In the genomic region with DNA sequence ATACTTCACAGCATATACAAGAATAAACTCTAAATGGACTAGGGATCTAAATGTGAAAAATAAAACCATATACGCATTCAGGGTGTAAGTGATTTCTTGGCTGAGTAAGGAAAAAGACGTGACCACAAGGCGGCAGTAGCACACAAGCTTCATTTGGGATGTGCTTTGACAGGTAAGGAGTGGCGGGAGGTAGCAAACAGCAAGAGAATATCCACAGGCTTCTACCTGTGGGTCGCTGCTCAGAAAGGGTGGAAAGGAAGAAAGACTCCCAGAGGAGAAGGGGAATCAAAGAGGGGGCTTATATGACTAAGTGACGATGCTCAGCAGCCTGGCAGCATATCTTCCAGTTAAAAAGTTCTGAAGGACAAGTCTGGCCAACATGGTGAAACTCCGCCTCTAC, we compare ENCODE assay signal across 8 cellular contexts. TPM values are rescaled to one million over a fixed set of nuclear protein-coding genes. Genes with fewer than 3 reads are reported as not detected.
A peak's percentile ranks its signal among the peaks of the same experiment; 100 is the strongest.
DNase-seq lines count a peak whose midpoint lies in the region; ATAC-seq and TF ChIP-seq lines count a peak whose summit lies in the region.

No MANE protein-coding gene starts in this region.

- H3K36me3 ChIP-seq in DND-41 (ENCODE audit: insufficient read depth, low read length) (peaks cover 8% of the 10 kb centered on the region), cardiac muscle cell (no peaks in the 10 kb centered on the region)

- peak; percentile 80 for DNase-seq in DND-41
- peak; percentile 87 for DNase-seq in NAMALWA (ENCODE audit: low spot score)
- DNase-seq in SKM-1 (lab: John Stamatoyannopoulos, UW; ENCODE audit: unreplicated experiment), result peak; percentile 36
- DNase-seq in activated naive CD4-positive, alpha-beta T cell treated with anti-CD3 and anti-CD28 coated beads, Interleukin-2, amount 50 U/mL, for 16 hours, result peak; percentile 78
- DNase-seq in cardiac muscle cell (ENCODE audit: low read depth in 1 of 2, low spot score in 1 of 2), result peak; percentile 75
- peak; percentile 19 for DNase-seq in pulmonary artery endothelial cell (ENCODE audit: low read depth, low spot score)

- H3K27me3 ChIP-seq in DND-41 (ENCODE audit: insufficient read depth, low read length, poor library complexity), result no peaks in the 10 kb centered on the region
- H3K27me3 ChIP-seq in cardiac muscle cell, result no peaks in the 10 kb centered on the region

- H3K4me1 ChIP-seq in DND-41 (ENCODE audit: insufficient read depth, low read length) (peaks cover 28% of the 10 kb centered on the region), cardiac muscle cell (ENCODE audit: low read depth) (peaks cover 8% of the 10 kb centered on the region)

- no peak overlapping the region for H3K4me3 ChIP-seq in DND-41 (ENCODE audit: low read depth in 1 of 2, low read length in 2 of 2)
- H3K4me3 ChIP-seq in cardiac muscle cell, result no peak overlapping the region

- H3K9me3 ChIP-seq in DND-41 (ENCODE audit: insufficient read depth, low read length, severe bottlenecking) (no peaks in the 10 kb centered on the region), cardiac muscle cell (ENCODE audit: low read depth) (no peaks in the 10 kb centered on the region)

- H3K4me2 ChIP-seq in DND-41 (ENCODE audit: insufficient read depth, low read length), result no peak overlapping the region

- no peak overlapping the region for H2AFZ ChIP-seq in DND-41 (ENCODE audit: low read depth, low read length)

- peaks cover 28% of the 10 kb centered on the region for H3K79me2 ChIP-seq in DND-41 (ENCODE audit: insufficient read depth, low read length)

- H3K27ac ChIP-seq in DND-41 (ENCODE audit: low read length) (no peak overlapping the region), cardiac muscle cell (no peak overlapping the region)

- H3K9ac ChIP-seq in DND-41 (ENCODE audit: low read depth, low read length), result no peak overlapping the region

- ATAC-seq in DND-41 (ENCODE audit: insufficient read depth, low read depth), result peak; percentile 64
- ATAC-seq in GM21526 (IDR thresholded peaks at IDR 0.05; ENCODE audit: low FRiP score, unreplicated experiment), result no peak
- ATAC-seq in HG02973 (IDR thresholded peaks at IDR 0.05; ENCODE audit: unreplicated experiment), result no peak

- TF ChIP-seq CTCF in DND-41 (IDR thresholded peaks at IDR 0.05; ENCODE audit: borderline replicate concordance, extremely low read depth, low read length, poor library complexity, severe bottlenecking), result peak; percentile 81
- TF ChIP-seq CTCF in cardiac muscle cell (IDR thresholded peaks at IDR 0.05; ENCODE audit: low read depth, low read length), result peak; percentile 74

- peaks cover 9% of the 10 kb centered on the region for H4K20me1 ChIP-seq in DND-41 (ENCODE audit: insufficient read depth, low read length)

RNA-seq across cellular contexts. Expression of gene ZNF121, which starts 2.5 kb away (rescaled TPM):
- 22.5 and 42.0 TPM in 2 replicates for total RNA-seq in cardiac muscle cell
- polyA plus RNA-seq in cardiac muscle cell, result 5.9 and 11.0 TPM in 2 replicates
- 35.5 and 47.3 TPM in 2 replicates for total RNA-seq in pulmonary artery endothelial cell

RNA-seq across cellular contexts. Expression of gene ZNF561, which starts 34.3 kb away (rescaled TPM):
- total RNA-seq in cardiac muscle cell (28.6 and 35.4 TPM in 2 replicates), pulmonary artery endothelial cell (22.8 and 41.3 TPM in 2 replicates)
- polyA plus RNA-seq in cardiac muscle cell, result 28.2 and 32.0 TPM in 2 replicates

RNA-seq across cellular contexts. Expression of gene ZNF426, which starts 48.3 kb away (rescaled TPM):
- total RNA-seq in cardiac muscle cell (13.9 and 16.2 TPM in 2 replicates), pulmonary artery endothelial cell (20.2 and 24.4 TPM in 2 replicates)
- 16.1 and 21.5 TPM in 2 replicates for polyA plus RNA-seq in cardiac muscle cell

Comparison
In these comparisons a context has a peak if more than half of its experiments do, and no peak if none do; other contexts are left out.
1. DNase-seq: peak in every context shown above with its lines; median percentile 87 in NAMALWA; 80 in DND-41; 78 in activated naive CD4-positive, alpha-beta T cell treated with anti-CD3 and anti-CD28 coated beads, Interleukin-2, amount 50 U/mL, for 16 hours; 75 in cardiac muscle cell; 36 in SKM-1; 19 in pulmonary artery endothelial cell.